ENCODE assay signal across 18 cellular contexts in genomic region chr16:65728652-65729051, GRCh38.
A peak's percentile ranks its signal among the peaks of the same experiment; 100 is the strongest.
DNase-seq lines count a peak whose midpoint lies in the region; ATAC-seq, FAIRE-seq and TF ChIP-seq lines count a peak whose summit lies in the region.
"Had no signal": no experiment of that assay in that cellular context is flagged by ENCODE, and none has a peak within 500 bp of the region (broad histone marks: within the 10 kb centered on the region; RNA-seq: fewer than 3 reads in every experiment).

No MANE protein-coding gene starts in this region.

- CTCF ChIA-PET in H1 (lab: Charles Lee; ENCODE audit: partially characterized antibody), result interaction anchor here (0.7 to 0.9 kb wide), 2 partner anchors 538 to 1215 kb away, joined by 3 read pairs; no protein-coding TSS in a partner anchor

- H2BK5ac ChIP-seq in H1 (ENCODE audit: low read depth, low read length) (no peak overlapping the region), mesendoderm (ENCODE audit: low read length) (no peak overlapping the region)

- no peak overlapping the region for H2BK120ac ChIP-seq in H1 (replicated peaks; ENCODE audit: low read depth, low read length)
- no peak overlapping the region for H2BK120ac ChIP-seq in mesendoderm (ENCODE audit: low read depth, low read length)

- no peak overlapping the region for H4K91ac ChIP-seq in H1 (replicated peaks; ENCODE audit: insufficient read length, low read length)

- ATAC-seq in HG03354 (IDR thresholded peaks at IDR 0.05; ENCODE audit: poor library complexity, severe bottlenecking, unreplicated experiment), result no peak
- ATAC-seq: A549 had no signal

- H2BK15ac ChIP-seq in H1 (ENCODE audit: low read length), result no peak overlapping the region
- H2BK15ac ChIP-seq in mesendoderm (replicated peaks; ENCODE audit: low read depth), result no peak overlapping the region

- H3K23me2 ChIP-seq in H1 (ENCODE audit: low read depth, low read length), result 0 out of 2 replicates have a peak, but pooled peaks cover 2% of the 10 kb centered on the region

- H3K9me3 ChIP-seq in HUES48 (ENCODE audit: control insufficient read depth, insufficient read depth, low read length), result no peaks in the 10 kb centered on the region; the same call in 1 of the 2 replicates
- peaks cover 3 to 7% of the 10 kb centered on the region in 2 experiments; a peak in 2 of 4 replicates for H3K9me3 ChIP-seq in H1 (ENCODE audit: insufficient read depth in 2 of 2, low read depth in 1 of 2, low read length in 1 of 2)
- H3K9me3 ChIP-seq: A549, BE2C had no signal

- H3K79me2 ChIP-seq in H1 (ENCODE audit: control insufficient read depth in 1 of 2, insufficient read depth in 2 of 2, low read length in 2 of 2), result no peaks in the 10 kb centered on the region
- H3K79me2 ChIP-seq in mesendoderm (ENCODE audit: control insufficient read depth, insufficient read depth, low read length), result no peaks in the 10 kb centered on the region

- H3K14ac ChIP-seq in H1 (ENCODE audit: insufficient read length), result no peak overlapping the region

- H4K5ac ChIP-seq in H1 (ENCODE audit: insufficient read length, low read depth, low read length) (no peak overlapping the region), mesendoderm (ENCODE audit: low read length) (no peak overlapping the region)

- H3K4me1 ChIP-seq in HUES48 (ENCODE audit: control insufficient read depth, insufficient read depth, low read length) (peaks cover 42% of the 10 kb centered on the region), H1 (replicated peaks in 1 of 4; ENCODE audit: control insufficient read depth in 3 of 4, insufficient read depth in 4 of 4, low read length in 3 of 4) (peaks cover 5 to 26% (median 14%) of the 10 kb centered on the region in 4 experiments; a peak in 5 of 7 replicates), mesendoderm (ENCODE audit: control insufficient read depth, low read depth, low read length) (no peaks in the 10 kb centered on the region)
- H3K4me1 ChIP-seq: A549 had no signal

- H2AFZ ChIP-seq in H1 (ENCODE audit: low read length), result no peak overlapping the region

- H3K27ac ChIP-seq in HUES48 (ENCODE audit: low read depth, low read length) (peak overlapping the region; percentile 67), H1 (ENCODE audit: low read depth, low read length) (no peak overlapping the region), mesendoderm (ENCODE audit: low read depth, low read length) (no peak overlapping the region)
- H3K27ac ChIP-seq: A549, C4-2B had no signal

- peak overlapping the region; percentile 73; the same call in 1 of the 2 replicates for H2BK20ac ChIP-seq in H1 (ENCODE audit: low read length)

- no peak for TF ChIP-seq POLR2A in H1 (IDR thresholded peaks at IDR 0.05; ENCODE audit: control extremely low read depth in 1 of 2, low read depth in 2 of 2, low read length in 2 of 2)

- TF ChIP-seq RAD21 in H1 (IDR thresholded peaks at IDR 0.05 in 1 of 2, conservative IDR thresholded peaks at IDR 0.05 in 1 of 2; ENCODE audit: low read depth in 2 of 2, low read length in 2 of 2), result no peak

- TF ChIP-seq CTCF in H1 (IDR thresholded peaks at IDR 0.05; ENCODE audit: control extremely low read depth in 1 of 3, insufficient read depth in 1 of 3, low read depth in 1 of 3, low read length in 3 of 3), result no peak

- H3K79me1 ChIP-seq in H1 (ENCODE audit: low read depth, low read length) (no peaks in the 10 kb centered on the region), mesendoderm (ENCODE audit: low read length) (no peaks in the 10 kb centered on the region)

- H4K20me1 ChIP-seq in H1 (replicated peaks in 1 of 2; ENCODE audit: control insufficient read depth in 1 of 2, insufficient read depth in 2 of 2, low read length in 2 of 2), result no peaks in the 10 kb centered on the region

- no peak overlapping the region for H3K9ac ChIP-seq in HUES48 (ENCODE audit: low read depth, low read length)
- H3K9ac ChIP-seq in H1 (replicated peaks in 1 of 4; ENCODE audit: extremely low read depth in 1 of 4, low read depth in 3 of 4, low read length in 3 of 4), result no peak overlapping the region
- no peak overlapping the region for H3K9ac ChIP-seq in mesendoderm (ENCODE audit: low read length)

- no peak for TF ChIP-seq EP300 in H1 (IDR thresholded peaks at IDR 0.05; ENCODE audit: borderline replicate concordance in 1 of 2, low read depth in 2 of 2, low read length in 2 of 2)

- no peak for FAIRE-seq in H1 (lab: Jason Lieb, UNC)
- FAIRE-seq: A549, D721Med, GM12892 had no signal

- H3K4me3 ChIP-seq in HUES48 (ENCODE audit: low read depth, low read length) (no peak overlapping the region), H1 (ENCODE audit: extremely low read depth in 1 of 4, insufficient read depth in 2 of 4, low read depth in 3 of 4, low read length in 4 of 4) (no peak overlapping the region), mesendoderm (ENCODE audit: low read length) (no peak overlapping the region)
- H3K4me3 ChIP-seq: A549 had no signal

- POLR2A ChIA-PET in H1 (lab: Charles Lee; ENCODE audit: partially characterized antibody), result no interaction called here

- WGBS in H1 (ENCODE audit: extremely low coverage in 1 of 2, insufficient coverage in 1 of 2, insufficient read length in 1 of 2, insufficient replicate concordance in 2 of 2, low coverage in 1 of 2, low lambda C conversion rate in 2 of 2, missing lambda C conversion rate in 1 of 2), 2 experiments, result 57% methylated on average over 2 of the region's 2 CpGs; no CpG with 5 or more reads in 1 of the 2 experiments
- whole genome bisulfite sequencing in mesendoderm (ENCODE audit: extremely low coverage, insufficient coverage, low lambda C conversion rate), result no CpG with 5 or more reads among the region's 2 CpGs

- peak overlapping the region; percentile 31 to 35; a peak in 2 of 4 replicates for H3K4me2 ChIP-seq in H1 (ENCODE audit: insufficient read depth in 1 of 2, low read depth in 2 of 2, low read length in 2 of 2)
- H3K4me2 ChIP-seq in mesendoderm (ENCODE audit: low read length), result no peak overlapping the region
- H3K4me2 ChIP-seq: A549 had no signal

- H4K8ac ChIP-seq in H1 (ENCODE audit: extremely low read depth, insufficient read depth, low read length), result no peak overlapping the region
- no peak overlapping the region for H4K8ac ChIP-seq in mesendoderm (ENCODE audit: low read depth, low read length)

- H3K56ac ChIP-seq in H1 (replicated peaks; ENCODE audit: insufficient read length, low read depth, low read length), result no peak overlapping the region
- no peak overlapping the region for H3K56ac ChIP-seq in mesendoderm (ENCODE audit: low read length)

- DNase-seq in H1 (ENCODE audit: low read depth in 1 of 2, low spot score in 2 of 2), result no peak
- DNase-seq in mesendoderm, result peak; percentile 7
- no peak for DNase-seq in occipital lobe (lab: John Stamatoyannopoulos, UW)
- DNase-seq in activated CD8-positive, alpha-beta memory T cell treated with anti-CD3 and anti-CD28 coated beads, Interleukin-2, amount 50 U/mL, for 4 hours, result no peak
- DNase-seq: BE2C; CD4-positive, alpha-beta memory T cell; DMS153; DMS79 treated with DMSO at 0.1 percent for 48 hours; EL; GDM1; IMR-90; KBM-7 had no signal

- H3K4ac ChIP-seq in H1 (replicated peaks; ENCODE audit: insufficient read length, low read depth, low read length) (no peak overlapping the region), mesendoderm (ENCODE audit: low read depth, low read length) (no peak overlapping the region)

- H2BK12ac ChIP-seq in H1 (ENCODE audit: low read depth, low read length), result no peak overlapping the region

- H3K23ac ChIP-seq in H1 (ENCODE audit: insufficient read length), result no peak overlapping the region
- H3K23ac ChIP-seq in mesendoderm (ENCODE audit: low read length), result no peak overlapping the region

- H3K36me3 ChIP-seq in HUES48 (ENCODE audit: control insufficient read depth, insufficient read depth, low read length) (no peaks in the 10 kb centered on the region), H1 (ENCODE audit: control insufficient read depth in 2 of 4, insufficient read depth in 4 of 4, low read length in 3 of 4) (no peaks in the 10 kb centered on the region), mesendoderm (ENCODE audit: control insufficient read depth, insufficient read depth, low read length) (no peaks in the 10 kb centered on the region)
- H3K36me3 ChIP-seq: BE2C had no signal

- H3K27me3 ChIP-seq in HUES48 (ENCODE audit: control insufficient read depth, insufficient read depth, low read length) (no peaks in the 10 kb centered on the region), H1 (replicated peaks in 1 of 4; ENCODE audit: control insufficient read depth in 3 of 4, extremely low read depth in 1 of 4, insufficient read depth in 3 of 4, low read length in 3 of 4) (no peaks in the 10 kb centered on the region), mesendoderm (ENCODE audit: insufficient read depth, low read length, poor library complexity) (no peaks in the 10 kb centered on the region)
- H3K27me3 ChIP-seq: BE2C had no signal

- H2AK5ac ChIP-seq in H1 (ENCODE audit: low read depth, low read length), result no peak overlapping the region
- H2AK5ac ChIP-seq in mesendoderm (ENCODE audit: low read length), result no peak overlapping the region

- H3K18ac ChIP-seq in H1 (ENCODE audit: extremely low read depth, low read length), result no peak overlapping the region
- H3K18ac ChIP-seq in mesendoderm (ENCODE audit: low read length), result no peak overlapping the region

TF ChIP-seq in H1, 55 proteins besides CTCF, POLR2A, EP300 and RAD21:
- no peak for TF ChIP-seq GTF2F1 (IDR thresholded peaks at IDR 0.05; ENCODE audit: borderline replicate concordance, low read depth, low read length)
- no peak for TF ChIP-seq CBX5 (IDR thresholded peaks at IDR 0.05; ENCODE audit: low read depth, low read length)
- no peak for TF ChIP-seq POLR2AphosphoS5 (IDR thresholded peaks at IDR 0.05; ENCODE audit: low read depth, low read length)
- no peak for TF ChIP-seq SP1 (IDR thresholded peaks at IDR 0.05; ENCODE audit: low read depth, low read length)
- no peak for TF ChIP-seq BRCA1 (IDR thresholded peaks at IDR 0.05; ENCODE audit: low read depth, low read length)
- TF ChIP-seq EZH2 (IDR thresholded peaks at IDR 0.05; ENCODE audit: low read depth, low read length, severe bottlenecking), result no peak
- no peak for TF ChIP-seq TCF12 (IDR thresholded peaks at IDR 0.05; ENCODE audit: low read depth, low read length)
- TF ChIP-seq ZNF274 (IDR thresholded peaks at IDR 0.05; ENCODE audit: borderline replicate concordance, extremely low read depth, low read length), result no peak
- TF ChIP-seq, protein P1, sequence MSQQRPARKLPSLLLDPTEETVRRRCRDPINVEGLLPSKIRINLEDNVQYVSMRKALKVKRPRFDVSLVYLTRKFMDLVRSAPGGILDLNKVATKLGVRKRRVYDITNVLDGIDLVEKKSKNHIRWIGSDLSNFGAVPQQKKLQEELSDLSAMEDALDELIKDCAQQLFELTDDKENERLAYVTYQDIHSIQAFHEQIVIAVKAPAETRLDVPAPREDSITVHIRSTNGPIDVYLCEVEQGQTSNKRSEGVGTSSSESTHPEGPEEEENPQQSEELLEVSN (IDR thresholded peaks at IDR 0.05), result no peak
- TF ChIP-seq CHD1 (IDR thresholded peaks at IDR 0.05; ENCODE audit: low read depth, low read length), result no peak
- TF ChIP-seq CEBPB (IDR thresholded peaks at IDR 0.05; ENCODE audit: low read depth, low read length), result no peak
- no peak for TF ChIP-seq CHD2 (IDR thresholded peaks at IDR 0.05; ENCODE audit: low read length)
- TF ChIP-seq CREB1 (IDR thresholded peaks at IDR 0.05), result no peak
